In genomic region chr20:31476313-31476623, GRCh38 we compare ENCODE assay signal across 1 cellular context.
TF ChIP-seq lines count a peak whose summit lies in the region.

No MANE protein-coding gene starts in this region.

TF ChIP-seq in GM23338, 12 proteins besides CTCF, POLR2A, EP300 and RAD21 (continued from another document):
- no peak for TF ChIP-seq ZNF462 (CRISPR knock-in tag; IDR thresholded peaks at IDR 0.05)
- TF ChIP-seq POLR2AphosphoS5 (IDR thresholded peaks at IDR 0.05; ENCODE audit: low read depth), result no peak
- TF ChIP-seq ETS1 (IDR thresholded peaks at IDR 0.05), result no peak
- no peak for TF ChIP-seq STAT1 (IDR thresholded peaks at IDR 0.05; ENCODE audit: unreplicated experiment)
